In genomic region chr15:73928241-73928579, GRCh38 we compare ENCODE assay signal across 9 cellular contexts. TPM values are rescaled to one million over a fixed set of nuclear protein-coding genes. Genes with fewer than 3 reads are reported as not detected.
DNase-seq lines count a peak whose midpoint lies in the region; TF ChIP-seq lines count a peak whose summit lies in the region.
"Had no signal": no experiment of that assay in that cellular context is flagged by ENCODE, and none has a peak within 500 bp of the region (broad histone marks: within the 10 kb centered on the region; RNA-seq: fewer than 3 reads in every experiment).

No MANE protein-coding gene starts in this region.

- no peak overlapping the region for H3K27ac ChIP-seq in CD8-positive, alpha-beta memory T cell (ENCODE audit: low read depth, low read length)

- no peak for TF ChIP-seq CTCF in endothelial cell (IDR thresholded peaks at IDR 0.05; ENCODE audit: unreplicated experiment)
- no peak for TF ChIP-seq CTCF in osteocyte (IDR thresholded peaks at IDR 0.05)

- no peaks in the 10 kb centered on the region for H3K36me3 Mint-ChIP-seq in CD8-positive, alpha-beta memory T cell
- peaks cover 18% of the 10 kb centered on the region for H3K36me3 Mint-ChIP-seq in endothelial cell (ENCODE audit: low read depth, unreplicated experiment)
- H3K36me3 Mint-ChIP-seq in osteocyte (ENCODE audit: unreplicated experiment) = peaks cover 8% of the 10 kb centered on the region

- H3K27ac Mint-ChIP-seq in CD8-positive, alpha-beta memory T cell = peak overlapping the region; percentile 22 to 92 (median 51)
- H3K27ac Mint-ChIP-seq in endothelial cell (ENCODE audit: unreplicated experiment) (no peak overlapping the region), osteocyte (ENCODE audit: unreplicated experiment) (peak overlapping the region; percentile 85)

- no peaks in the 10 kb centered on the region for H3K27me3 Mint-ChIP-seq in CD8-positive, alpha-beta memory T cell
- H3K27me3 Mint-ChIP-seq in endothelial cell (ENCODE audit: unreplicated experiment) (peaks cover 9% of the 10 kb centered on the region), osteocyte (ENCODE audit: unreplicated experiment) (no peaks in the 10 kb centered on the region)

- no peaks in the 10 kb centered on the region for H3K36me3 ChIP-seq in CD8-positive, alpha-beta memory T cell (ENCODE audit: insufficient read depth, low read length)

- H3K9me3 ChIP-seq in CD8-positive, alpha-beta memory T cell (ENCODE audit: low read length) = no peaks in the 10 kb centered on the region

- peak overlapping the region; percentile 75 to 93 (median 81) for H3K4me3 Mint-ChIP-seq in CD8-positive, alpha-beta memory T cell
- H3K4me3 Mint-ChIP-seq in endothelial cell (ENCODE audit: unreplicated experiment) = peak overlapping the region; percentile 91
- peak overlapping the region; percentile 85 for H3K4me3 Mint-ChIP-seq in osteocyte (ENCODE audit: unreplicated experiment)

- POLR2A ChIA-PET in CD8-positive, alpha-beta memory T cell (lab: Charles Lee) = no interaction called here

- H3K4me1 ChIP-seq in CD8-positive, alpha-beta memory T cell (ENCODE audit: insufficient read depth, low read length) = peaks cover 21% of the 10 kb centered on the region

- CTCF ChIA-PET in CD8-positive, alpha-beta memory T cell (lab: Charles Lee) = interaction anchor here (0.6 to 2.5 kb wide), 27 partner anchors 8 to 1200 kb away, joined by 3 to 13 read pairs (median 4); partner anchors contain the start of genes PML and TBC1D21

- H3K9me3 Mint-ChIP-seq in CD8-positive, alpha-beta memory T cell = no peaks in the 10 kb centered on the region
- no peaks in the 10 kb centered on the region for H3K9me3 Mint-ChIP-seq in endothelial cell (ENCODE audit: unreplicated experiment)
- no peaks in the 10 kb centered on the region for H3K9me3 Mint-ChIP-seq in osteocyte (ENCODE audit: unreplicated experiment)

- H3K4me3 ChIP-seq in CD8-positive, alpha-beta memory T cell (ENCODE audit: low read length) = peak overlapping the region; percentile 49

- H3K27me3 ChIP-seq in CD8-positive, alpha-beta memory T cell (ENCODE audit: insufficient read depth, low read length, poor library complexity, severe bottlenecking) = no peaks in the 10 kb centered on the region

- H3K4me1 Mint-ChIP-seq in CD8-positive, alpha-beta memory T cell = peaks cover 30 to 49% (median 42%) of the 10 kb centered on the region in 3 donors
- H3K4me1 Mint-ChIP-seq in endothelial cell (ENCODE audit: unreplicated experiment) (peaks cover 70% of the 10 kb centered on the region), osteocyte (ENCODE audit: unreplicated experiment) (peaks cover 79% of the 10 kb centered on the region)

- DNase-seq in CD8-positive, alpha-beta memory T cell = no peak
- DNase-seq in NCI-H69 (lab: John Stamatoyannopoulos, UW) (peak; percentile 30), endothelial cell (ENCODE audit: low spot score) (no peak), osteocyte (ENCODE audit: extremely low spot score, unreplicated experiment) (no peak), mesenteric fat pad (ENCODE audit: low spot score) (no peak), amygdala (lab: John Stamatoyannopoulos, UW) (no peak), dedifferentiated amniotic fluid mesenchymal stem cell (ENCODE audit: extremely low spot score) (no peak), DMS53 treated with DMSO at 0.1 percent for 48 hours (lab: John Stamatoyannopoulos, UW; ENCODE audit: unreplicated experiment) (no peak)

RNA-seq across cellular contexts. Expression of gene LOXL1, which starts 1.9 kb away (rescaled TPM):
- total RNA-seq in CD8-positive, alpha-beta memory T cell = 1 to 10 TPM; 1.3 to 1.5 TPM
- 3.1 TPM for polyA plus RNA-seq in CD8-positive, alpha-beta memory T cell
- total RNA-seq in endothelial cell (ENCODE audit: unreplicated experiment) (156 TPM), osteocyte (398 and 417 TPM in 2 replicates), mesenteric fat pad (14.0 TPM)

RNA-seq across cellular contexts. Expression of gene TBC1D21, which starts 54.8 kb away (rescaled TPM):
- total RNA-seq in CD8-positive, alpha-beta memory T cell = not detected
- polyA plus RNA-seq in CD8-positive, alpha-beta memory T cell = not detected
- not detected for total RNA-seq in endothelial cell (ENCODE audit: unreplicated experiment)
- total RNA-seq in osteocyte = not detected in 2 replicates
- not detected for total RNA-seq in mesenteric fat pad
- total RNA-seq: SK-MEL-5 had no signal

Comparison
In these comparisons a context has a peak if more than half of its experiments do, and no peak if none do; other contexts are left out.
1. RNA of gene LOXL1, which starts 1.9 kb away (total RNA-seq): 398 to 417 TPM in osteocyte and 156 TPM in endothelial cell (single experiment); 14.0 TPM in mesenteric fat pad (single experiment) and 1.3 to 1.5 TPM in CD8-positive, alpha-beta memory T cell; every median in the first group is over 10 times any median in the second.
2. Peak in every context shown above with its lines, with median percentiles within 50 percentile points of each other: H3K4me3 Mint-ChIP-seq.